Comparison of ENCODE assay signal across 26 cellular contexts in genomic region chr11:44416776-44417175, GRCh38.
DNase-seq lines count a peak whose midpoint lies in the region; TF ChIP-seq lines count a peak whose summit lies in the region.
"Had no signal": no experiment of that assay in that cellular context is flagged by ENCODE, and none has a peak within 500 bp of the region (broad histone marks: within the 10 kb centered on the region; RNA-seq: fewer than 3 reads in every experiment).

No MANE protein-coding gene starts in this region.

- H3K9me3 Mint-ChIP-seq in activated CD4-positive, alpha-beta T cell treated with anti-CD3 and anti-CD28 coated beads, Interleukin-2, amount 10 ng/mL, durations not matched to agents 24 days and 14 days: peaks cover 3% of the 10 kb centered on the region
- H3K9me3 Mint-ChIP-seq: stimulated activated naive CD8-positive, alpha-beta T cell treated with anti-CD3 and anti-CD28 coated beads, Interleukin-15, Interleukin-2, amounts not matched to agents 100 ng/mL and 50 ng/mL, for 24 hours had no signal

- TF ChIP-seq EP300 in suprapubic skin (IDR thresholded peaks at IDR 0.05): no peak

- intact Hi-C loops in mammary epithelial cell (cut with micrococcal nuclease): no loop called here
- intact Hi-C loops in activated CD4-positive, alpha-beta T cell treated with anti-CD3 and anti-CD28 coated beads, Interleukin-2, amount 10 ng/mL, durations not matched to agents 24 days and 14 days (cut with micrococcal nuclease): no loop called here

- H3K4me3 ChIP-seq in mammary epithelial cell (replicated peaks in 1 of 3; ENCODE audit: insufficient read depth in 1 of 3, low read depth in 2 of 3, low read length in 3 of 3) (no peak overlapping the region), suprapubic skin (no peak overlapping the region)
- H3K4me3 ChIP-seq: BLaER1, gastroesophageal sphincter, skin epidermis, tibial artery had no signal

- TF ChIP-seq POLR2A in suprapubic skin (IDR thresholded peaks at IDR 0.05): no peak

- no peaks in the 10 kb centered on the region for H3K36me3 ChIP-seq in mammary epithelial cell (ENCODE audit: insufficient read depth, low read length)
- no peaks in the 10 kb centered on the region for H3K36me3 ChIP-seq in suprapubic skin
- H3K36me3 ChIP-seq: BLaER1, brain microvascular endothelial cell, gastroesophageal sphincter, tibial artery had no signal

- no peaks in the 10 kb centered on the region for H3K9me3 ChIP-seq in mammary epithelial cell (replicated peaks; ENCODE audit: insufficient read depth, low read length)
- no peaks in the 10 kb centered on the region for H3K9me3 ChIP-seq in suprapubic skin
- H3K9me3 ChIP-seq: gastroesophageal sphincter, tibial artery had no signal

- H3K4me3 Mint-ChIP-seq in activated CD4-positive, alpha-beta T cell treated with anti-CD3 and anti-CD28 coated beads, Interleukin-2, amount 10 ng/mL, durations not matched to agents 24 days and 14 days: no peak overlapping the region
- H3K4me3 Mint-ChIP-seq: activated CD4-positive, alpha-beta T cell treated with anti-CD3 and anti-CD28 coated beads, Interleukin-2, amount 10 ng/mL, durations not matched to agents 7 days and 5 days; activated naive CD4-positive, alpha-beta T cell treated with anti-CD3 and anti-CD28 coated beads, Interleukin-2, amount 10 ng/mL, durations not matched to agents 7 days and 5 days; natural killer cell; stimulated activated naive CD8-positive, alpha-beta T cell treated with anti-CD3 and anti-CD28 coated beads, Interleukin-15, Interleukin-2, amounts not matched to agents 100 ng/mL and 50 ng/mL, for 24 hours had no signal

- H3K27ac ChIP-seq in mammary epithelial cell (ENCODE audit: insufficient read depth, low read depth, low read length): no peak overlapping the region
- H3K27ac ChIP-seq in suprapubic skin: no peak overlapping the region
- H3K27ac ChIP-seq: BLaER1, brain microvascular endothelial cell, gastroesophageal sphincter, skin epidermis, tibial artery, VCaP had no signal

- no peaks in the 10 kb centered on the region for H3K79me2 ChIP-seq in mammary epithelial cell (ENCODE audit: insufficient read depth, low read length)

- CTCF ChIA-PET in mammary epithelial cell (lab: Charles Lee; ENCODE audit: low non-redundant PET): interaction anchor here (0.6 to 0.9 kb wide), 3 partner anchors 24 to 52 kb away, joined by 3 to 4 read pairs (median 3); no protein-coding TSS in a partner anchor

- no peak overlapping the region for H3K9ac ChIP-seq in mammary epithelial cell (ENCODE audit: insufficient read depth, low read length)
- H3K9ac ChIP-seq: BLaER1 had no signal

- no peaks in the 10 kb centered on the region for H3K36me3 Mint-ChIP-seq in activated CD4-positive, alpha-beta T cell treated with anti-CD3 and anti-CD28 coated beads, Interleukin-2, amount 10 ng/mL, durations not matched to agents 24 days and 14 days (ENCODE audit: low read depth)
- H3K36me3 Mint-ChIP-seq: activated naive CD4-positive, alpha-beta T cell treated with anti-CD3 and anti-CD28 coated beads, Interleukin-2, amount 10 ng/mL, durations not matched to agents 7 days and 5 days; natural killer cell had no signal

- H3K27me3 ChIP-seq in mammary epithelial cell (ENCODE audit: insufficient read depth, low read length) (no peaks in the 10 kb centered on the region), suprapubic skin (peaks cover 3% of the 10 kb centered on the region)
- H3K27me3 ChIP-seq: BLaER1 had no signal

- DNase-seq in ACHN (peak; percentile 95), LoVo (ENCODE audit: low spot score) (peak; percentile 2), mammary epithelial cell (peak; percentile 64), islet precursor cell (peak; percentile 22), NCI-H2196 (lab: John Stamatoyannopoulos, UW; ENCODE audit: unreplicated experiment) (no peak), suprapubic skin (ENCODE audit: low spot score in 2 of 2) (no peak)
- no peak for DNase-seq in activated CD4-positive, alpha-beta T cell treated with anti-CD3 and anti-CD28 coated beads, Interleukin-2, amount 10 ng/mL, durations not matched to agents 24 days and 14 days
- DNase-seq in activated T-cell treated with anti-CD3 and anti-CD28 coated beads, Interleukin-2, amount 50 U/mL, for 1 hour: no peak
- DNase-seq: activated CD4-positive, alpha-beta T cell treated with anti-CD3 and anti-CD28 coated beads, Interleukin-2, amount 10 ng/mL, durations not matched to agents 7 days and 5 days; activated naive CD4-positive, alpha-beta T cell treated with anti-CD3 and anti-CD28 coated beads, Interleukin-2, amount 10 ng/mL, durations not matched to agents 7 days and 5 days; amniotic stem cell; brain microvascular endothelial cell; DND-41; effector CD8-positive, alpha-beta T cell; hypothalamus; natural killer cell; NCI-H1417 treated with DMSO at 0.1 percent for 48 hours; occipital lobe; SHP77; T-helper 9 cell; tibial artery had no signal

- H4K20me1 ChIP-seq in mammary epithelial cell (ENCODE audit: insufficient read depth, low read length): no peaks in the 10 kb centered on the region
- H4K20me1 ChIP-seq: BLaER1 had no signal

- H3K4me1 ChIP-seq in mammary epithelial cell (ENCODE audit: insufficient read depth, low read length): peaks cover 5% of the 10 kb centered on the region
- no peaks in the 10 kb centered on the region for H3K4me1 ChIP-seq in suprapubic skin
- H3K4me1 ChIP-seq: BLaER1, gastroesophageal sphincter, tibial artery had no signal

- H3K27ac Mint-ChIP-seq in activated CD4-positive, alpha-beta T cell treated with anti-CD3 and anti-CD28 coated beads, Interleukin-2, amount 10 ng/mL, durations not matched to agents 24 days and 14 days: no peak overlapping the region
- H3K27ac Mint-ChIP-seq: activated CD4-positive, alpha-beta T cell treated with anti-CD3 and anti-CD28 coated beads, Interleukin-2, amount 10 ng/mL, durations not matched to agents 7 days and 5 days; activated naive CD4-positive, alpha-beta T cell treated with anti-CD3 and anti-CD28 coated beads, Interleukin-2, amount 10 ng/mL, durations not matched to agents 7 days and 5 days; natural killer cell; stimulated activated naive CD8-positive, alpha-beta T cell treated with anti-CD3 and anti-CD28 coated beads, Interleukin-15, Interleukin-2, amounts not matched to agents 100 ng/mL and 50 ng/mL, for 24 hours had no signal

- BruUV-seq in mammary epithelial cell (replicated peaks; lab: Mats Ljungman, UMichigan): no TSS peak

- no peak for TF ChIP-seq CTCF in mammary epithelial cell (conservative IDR thresholded peaks at IDR 0.05 in 1 of 2, IDR thresholded peaks at IDR 0.05 in 1 of 2; ENCODE audit: extremely low read depth in 1 of 2, insufficient read depth in 1 of 2, low read depth in 1 of 2, low read length in 2 of 2)
- TF ChIP-seq CTCF in suprapubic skin (IDR thresholded peaks at IDR 0.05): no peak

- peaks cover 7% of the 10 kb centered on the region for H3K27me3 Mint-ChIP-seq in activated CD4-positive, alpha-beta T cell treated with anti-CD3 and anti-CD28 coated beads, Interleukin-2, amount 10 ng/mL, durations not matched to agents 24 days and 14 days

- no peak overlapping the region for H2AFZ ChIP-seq in mammary epithelial cell (ENCODE audit: low read depth, low read length)

- dilution Hi-C loops in mammary epithelial cell (cut with HindIII; ENCODE audit: low sequenced_read_pairs): no loop called here

- in situ Hi-C loops in ACHN (cut with HindIII; ENCODE audit: low pct_ligation_motif_present, low pct_unique_long_range_greater_than_20kb, low sequenced_read_pairs) (no loop called here), mammary epithelial cell (cut with MboI; ENCODE audit: low sequenced_read_pairs in 2 of 2) (no loop called here)

- H3K4me2 ChIP-seq in mammary epithelial cell (ENCODE audit: insufficient read depth, low read depth, low read length): no peak overlapping the region
- H3K4me2 ChIP-seq: BLaER1 had no signal

- no peaks in the 10 kb centered on the region for H3K4me1 Mint-ChIP-seq in activated CD4-positive, alpha-beta T cell treated with anti-CD3 and anti-CD28 coated beads, Interleukin-2, amount 10 ng/mL, durations not matched to agents 24 days and 14 days
- H3K4me1 Mint-ChIP-seq: activated CD4-positive, alpha-beta T cell treated with anti-CD3 and anti-CD28 coated beads, Interleukin-2, amount 10 ng/mL, durations not matched to agents 7 days and 5 days; activated naive CD4-positive, alpha-beta T cell treated with anti-CD3 and anti-CD28 coated beads, Interleukin-2, amount 10 ng/mL, durations not matched to agents 7 days and 5 days; natural killer cell had no signal

Comparison
In these comparisons a context has a peak if more than half of its experiments do, and no peak if none do; other contexts are left out.
1. DNase-seq: peak in ACHN (single experiment), LoVo (single experiment), mammary epithelial cell (single experiment) and islet precursor cell (single experiment); none in activated CD4-positive, alpha-beta T cell treated with anti-CD3 and anti-CD28 coated beads, Interleukin-2, amount 10 ng/mL, durations not matched to agents 24 days and 14 days (single experiment), NCI-H2196 (single experiment), suprapubic skin (0 of 2) and activated T-cell treated with anti-CD3 and anti-CD28 coated beads, Interleukin-2, amount 50 U/mL, for 1 hour (single experiment).